Comparison of ENCODE assay signal across 1 cellular context in the genomic region with DNA sequence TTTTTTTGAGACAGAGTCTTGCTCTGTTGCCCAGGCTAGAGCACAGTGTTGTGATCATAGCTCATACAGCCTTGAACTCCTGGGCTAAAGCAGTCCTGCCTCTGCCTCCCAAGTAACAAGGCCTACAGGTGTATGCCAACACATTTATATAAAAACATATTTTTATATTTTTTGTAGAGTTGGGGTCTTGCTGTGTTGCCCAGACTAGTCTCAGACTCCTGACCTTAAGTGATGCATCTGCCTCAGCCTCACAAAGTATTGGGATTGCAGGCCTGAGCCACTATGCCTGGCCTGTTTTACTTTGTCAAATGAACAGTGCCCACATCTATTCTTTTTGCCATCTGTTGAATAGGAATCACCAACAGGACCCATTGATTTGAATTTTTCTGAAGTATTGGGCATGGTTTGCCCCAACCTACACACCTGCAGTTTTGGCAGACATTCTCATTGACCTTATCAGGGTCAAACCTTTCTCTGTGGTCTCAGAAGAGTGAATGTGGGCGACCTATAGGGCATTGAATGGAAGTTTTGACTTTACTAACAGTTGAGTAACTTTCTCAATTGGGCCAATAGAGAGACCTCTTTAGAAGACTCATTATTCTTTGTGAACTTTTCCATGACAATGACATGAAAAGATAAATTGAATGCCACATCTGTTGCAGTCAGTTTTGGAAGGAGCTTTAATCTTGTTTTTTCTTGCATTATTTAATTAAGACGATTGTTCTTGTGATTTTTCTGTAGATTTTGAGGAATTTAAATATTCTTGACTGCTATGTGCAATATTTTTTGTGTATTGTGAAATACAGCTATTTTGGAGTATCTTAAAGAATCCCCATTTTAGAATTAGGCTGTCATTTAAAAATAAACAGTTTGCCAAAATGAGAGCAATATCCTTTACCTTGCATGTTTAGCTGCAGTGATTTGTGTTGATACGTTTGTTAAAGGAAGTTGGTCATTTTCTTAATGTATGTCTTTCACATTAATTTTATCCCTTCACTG.
TF ChIP-seq lines count a peak whose summit lies in the region.

No MANE protein-coding gene starts in this region.

TF ChIP-seq in K562, 482 proteins besides CTCF, POLR2A, EP300 and RAD21:
- TF ChIP-seq ZNF121 (CRISPR knock-in tag; conservative IDR thresholded peaks at IDR 0.05) (peak; percentile 85), CEBPG (CRISPR knock-in tag; IDR thresholded peaks at IDR 0.05) (no peak), CEBPG (tag; conservative IDR thresholded peaks at IDR 0.05 in 1 of 2, IDR thresholded peaks at IDR 0.05 in 1 of 2) (peak in 1 of 2 experiments; percentile 51; a peak in 2 of 4 replicates), CEBPB (tag; IDR thresholded peaks at IDR 0.05) (peak; percentile 57; the same call in 1 of the 2 replicates)
- TF ChIP-seq, protein P1, sequence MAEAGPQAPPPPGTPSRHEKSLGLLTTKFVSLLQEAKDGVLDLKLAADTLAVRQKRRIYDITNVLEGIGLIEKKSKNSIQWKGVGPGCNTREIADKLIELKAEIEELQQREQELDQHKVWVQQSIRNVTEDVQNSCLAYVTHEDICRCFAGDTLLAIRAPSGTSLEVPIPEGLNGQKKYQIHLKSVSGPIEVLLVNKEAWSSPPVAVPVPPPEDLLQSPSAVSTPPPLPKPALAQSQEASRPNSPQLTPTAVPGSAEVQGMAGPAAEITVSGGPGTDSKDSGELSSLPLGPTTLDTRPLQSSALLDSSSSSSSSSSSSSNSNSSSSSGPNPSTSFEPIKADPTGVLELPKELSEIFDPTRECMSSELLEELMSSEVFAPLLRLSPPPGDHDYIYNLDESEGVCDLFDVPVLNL (CRISPR knock-in tag; IDR thresholded peaks at IDR 0.05; ENCODE audit: low read depth): no peak
